Comparison of ENCODE assay signal across 25 cellular contexts in the genomic region with DNA sequence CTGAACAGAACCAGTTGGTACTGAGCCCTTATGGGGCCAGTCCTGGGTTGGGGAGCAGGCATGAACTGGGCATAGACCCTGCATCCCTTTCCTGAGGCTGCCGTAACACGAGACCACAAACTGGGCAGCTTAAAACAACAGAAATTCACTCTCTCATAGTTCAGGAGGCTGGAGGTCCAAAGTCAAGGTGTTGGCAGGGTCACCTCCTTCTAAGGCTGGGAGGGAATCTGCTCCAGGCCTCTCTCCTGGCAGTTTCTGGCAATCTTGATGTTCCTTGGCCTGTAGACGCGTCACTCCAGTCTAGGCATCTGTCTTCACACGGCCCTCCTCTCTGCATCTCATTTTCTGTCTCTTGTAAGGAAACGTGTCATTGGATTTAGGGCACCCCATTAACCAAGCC. TPM values are rescaled to one million over a fixed set of nuclear protein-coding genes. Genes with fewer than 3 reads are reported as not detected.
DNase-seq lines count a peak whose midpoint lies in the region; FAIRE-seq and TF ChIP-seq lines count a peak whose summit lies in the region.
"Had no signal": no experiment of that assay in that cellular context is flagged by ENCODE, and none has a peak within 500 bp of the region (broad histone marks: within the 10 kb centered on the region; RNA-seq: fewer than 3 reads in every experiment).

No MANE protein-coding gene starts in this region.

- no peaks in the 10 kb centered on the region for H3K79me1 ChIP-seq in H9 (ENCODE audit: insufficient read depth, low read depth, low read length, poor library complexity, severe bottlenecking)

- no peaks in the 10 kb centered on the region for H3K9me3 ChIP-seq in H9 (ENCODE audit: control insufficient read depth, low read depth, low read length)
- H3K9me3 ChIP-seq in neural progenitor cell (ENCODE audit: low read depth), result no peaks in the 10 kb centered on the region
- no peaks in the 10 kb centered on the region for H3K9me3 ChIP-seq in spleen
- H3K9me3 ChIP-seq: MG63 had no signal

- no peak overlapping the region for H3K4me3 ChIP-seq in bronchial epithelial cell (ENCODE audit: low read depth, low read length)
- H3K4me3 ChIP-seq in neural progenitor cell, result no peak overlapping the region
- no peak overlapping the region for H3K4me3 ChIP-seq in spleen
- H3K4me3 ChIP-seq: K562, MG63, PC-9 had no signal

- H3K36me3 Mint-ChIP-seq in H9 (ENCODE audit: insufficient read depth in 1 of 3, low read depth in 3 of 3) (no peaks in the 10 kb centered on the region), neural progenitor cell (no peaks in the 10 kb centered on the region)
- H3K36me3 Mint-ChIP-seq: CD14-positive monocyte; CD8-positive, alpha-beta memory T cell had no signal

- H3K4me1 Mint-ChIP-seq in H9 (no peaks in the 10 kb centered on the region), neural progenitor cell (peaks cover 12% of the 10 kb centered on the region)
- H3K4me1 Mint-ChIP-seq: CD14-positive monocyte had no signal

- H3K36me3 ChIP-seq in bronchial epithelial cell (ENCODE audit: control insufficient read depth, insufficient read depth, low read length) (no peaks in the 10 kb centered on the region), neural progenitor cell (no peaks in the 10 kb centered on the region), spleen (no peaks in the 10 kb centered on the region)
- H3K36me3 ChIP-seq: MG63 had no signal

- no peak overlapping the region for H3K14ac ChIP-seq in H9 (ENCODE audit: insufficient read depth, low read length)

- H3K9ac ChIP-seq in H9 (ENCODE audit: extremely low read depth, insufficient read length, low read length) (no peak overlapping the region), neural progenitor cell (no peak overlapping the region)

- H3T11ph ChIP-seq in H9 (ENCODE audit: low read length), result no peak overlapping the region

- no peak overlapping the region for H2BK120ac ChIP-seq in H9 (ENCODE audit: low read depth, low read length, poor library complexity, severe bottlenecking)

- H3K23me2 ChIP-seq in H9 (ENCODE audit: insufficient read length, low read depth, low read length, poor library complexity, severe bottlenecking), result no peaks in the 10 kb centered on the region

- TF ChIP-seq POLR2A in spleen (IDR thresholded peaks at IDR 0.05), result no peak

- peaks cover 2% of the 10 kb centered on the region for H4K20me1 ChIP-seq in H9 (ENCODE audit: control insufficient read depth, insufficient read depth, insufficient read length)
- no peaks in the 10 kb centered on the region for H4K20me1 ChIP-seq in neural progenitor cell (ENCODE audit: low read depth)

- H4K91ac ChIP-seq in H9 (ENCODE audit: insufficient read length, low read depth, low read length), result no peak overlapping the region

- H4K5ac ChIP-seq in H9 (ENCODE audit: insufficient read length, low read depth, low read length), result no peak overlapping the region

- H3K9me3 Mint-ChIP-seq in H9, result no peaks in the 10 kb centered on the region
- no peaks in the 10 kb centered on the region for H3K9me3 Mint-ChIP-seq in neural progenitor cell
- H3K9me3 Mint-ChIP-seq: CD14-positive monocyte; CD8-positive, alpha-beta memory T cell had no signal

- intact Hi-C loops in spleen (cut with DNase I; ENCODE audit: low total_unique reads), result no loop called here

- H4K8ac ChIP-seq in H9 (replicated peaks; ENCODE audit: insufficient read length, low read depth, low read length), result no peak overlapping the region

- H3K79me2 ChIP-seq in H9 (ENCODE audit: insufficient read depth, low read length), result no peaks in the 10 kb centered on the region
- no peaks in the 10 kb centered on the region for H3K79me2 ChIP-seq in neural progenitor cell (ENCODE audit: low read depth)

- no peak overlapping the region for H3K18ac ChIP-seq in H9 (ENCODE audit: insufficient read length, low read depth, low read length)

- H2AK5ac ChIP-seq in H9 (ENCODE audit: insufficient read length, low read length), result no peak overlapping the region

- H3F3A ChIP-seq in neural progenitor cell (ENCODE audit: low read depth), result no peaks in the 10 kb centered on the region

- no peak overlapping the region for H2BK5ac ChIP-seq in H9 (ENCODE audit: insufficient read length, low read length)

- H3K23ac ChIP-seq in H9 (ENCODE audit: insufficient read length, low read depth, low read length), result no peak overlapping the region

- H3K56ac ChIP-seq in H9 (ENCODE audit: insufficient read length, low read depth, low read length), result no peak overlapping the region

- H2AFZ ChIP-seq in H9 (ENCODE audit: low read length), result no peak overlapping the region
- H2AFZ ChIP-seq in neural progenitor cell (replicated peaks), result no peak overlapping the region
- H2AFZ ChIP-seq: PC-9 had no signal

- H3K4ac ChIP-seq in H9 (ENCODE audit: low read depth, low read length), result no peak overlapping the region

- H3K27me3 Mint-ChIP-seq in H9 (ENCODE audit: low read depth) (peaks cover 16% of the 10 kb centered on the region), neural progenitor cell (ENCODE audit: insufficient read depth, low read depth) (peaks cover 10% of the 10 kb centered on the region)

- FAIRE-seq in bronchial epithelial cell (lab: Jason Lieb, UNC), result peak; percentile 32
- FAIRE-seq in RCC 7860 (lab: Jason Lieb, UNC), result no peak
- FAIRE-seq: GM12892, H1, HTR-8/SVneo, K562 had no signal

- H3K27ac ChIP-seq in H9 (ENCODE audit: insufficient read length, low read depth, low read length) (no peak overlapping the region), neural progenitor cell (no peak overlapping the region), spleen (no peak overlapping the region)
- H3K27ac ChIP-seq: PC-9 had no signal

- H2BK20ac ChIP-seq in H9 (ENCODE audit: low read depth, low read length, poor library complexity, severe bottlenecking), result no peak overlapping the region

- H3K4me3 Mint-ChIP-seq in H9 (no peak overlapping the region), neural progenitor cell (no peak overlapping the region)
- H3K4me3 Mint-ChIP-seq: CD14-positive monocyte; CD8-positive, alpha-beta memory T cell had no signal

- DNase-seq in H9, result peak; percentile 10
- DNase-seq in bronchial epithelial cell (ENCODE audit: low read depth), result no peak
- DNase-seq in neural progenitor cell (ENCODE audit: low spot score), result no peak
- peak; percentile 36 for DNase-seq in spleen
- no peak for DNase-seq in NCI-H2107 (lab: John Stamatoyannopoulos, UW)
- DNase-seq in RCC 7860 (ENCODE audit: low spot score), result no peak
- DNase-seq in NCI-H2081 treated with DMSO at 0.1 percent for 48 hours (lab: John Stamatoyannopoulos, UW), result no peak
- DNase-seq: CD8-positive, alpha-beta memory T cell; DND-41; MG63; NCI-H1105 treated with DMSO at 0.1 percent for 48 hours; NCI-H146; NCI-H1930; NCI-H2227 treated with DMSO at 0.1 percent for 48 hours; NCI-H526 treated with DMSO at 0.1 percent for 48 hours; PC-9; RPMI8226; SHP77 had no signal

- H3K27me3 ChIP-seq in H9 (ENCODE audit: insufficient read depth, low read length) (no peaks in the 10 kb centered on the region), bronchial epithelial cell (ENCODE audit: control insufficient read depth, insufficient read depth, low read length) (no peaks in the 10 kb centered on the region), neural progenitor cell (peaks cover 6% of the 10 kb centered on the region), spleen (replicated peaks in 1 of 7) (no peaks in the 10 kb centered on the region)
- H3K27me3 ChIP-seq: MG63 had no signal

- H3K4me2 ChIP-seq in H9 (ENCODE audit: insufficient read depth, insufficient read length, low read length) (no peak overlapping the region), neural progenitor cell (no peak overlapping the region)
- H3K4me2 ChIP-seq: PC-9 had no signal

- H2BK12ac ChIP-seq in H9 (ENCODE audit: insufficient read length, low read depth, low read length), result no peak overlapping the region

- WGBS in H9 (ENCODE audit: extremely low coverage, insufficient read length, low lambda C conversion rate), result no CpG with 5 or more reads among the region's 6 CpGs
- 77 to 93% (median 90%) methylated on average over 6 of the region's 6 CpGs for WGBS in spleen, 5 donors

- no peaks in the 10 kb centered on the region for H3K4me1 ChIP-seq in H9 (ENCODE audit: insufficient read depth, low read length)
- peaks cover 3% of the 10 kb centered on the region for H3K4me1 ChIP-seq in neural progenitor cell
- peaks cover 0 to 9% (median 3%) of the 10 kb centered on the region in 6 donors for H3K4me1 ChIP-seq in spleen

- H2BK15ac ChIP-seq in H9 (ENCODE audit: low read depth, low read length), result no peak overlapping the region

- H3K27ac Mint-ChIP-seq in H9 (no peak overlapping the region; a peak in 1 of 7 replicates), neural progenitor cell (peak overlapping the region; percentile 74)
- H3K27ac Mint-ChIP-seq: CD14-positive monocyte; CD8-positive, alpha-beta memory T cell had no signal

- no peak for TF ChIP-seq CTCF in H9 (conservative IDR thresholded peaks at IDR 0.05)
- no peak for TF ChIP-seq CTCF in bronchial epithelial cell (IDR thresholded peaks at IDR 0.05; ENCODE audit: insufficient read depth, low read length, severe bottlenecking)
- TF ChIP-seq CTCF in neural progenitor cell (IDR thresholded peaks at IDR 0.05), result no peak
- TF ChIP-seq CTCF in spleen (IDR thresholded peaks at IDR 0.05 in 8 of 11, conservative IDR thresholded peaks at IDR 0.05 in 3 of 11), result no peak

RNA-seq across cellular contexts. Expression of gene SORCS2, which starts 19.8 kb away (rescaled TPM):
- total RNA-seq in H9 (2021) (0.57 and 0.72 TPM in 2 replicates), bronchial epithelial cell (under 0.01 and 1.0 TPM in 2 replicates), neural progenitor cell (ENCODE audit: low replicate concordance) (5.2 and 12.9 TPM in 2 replicates), spleen (1 to 10 TPM in 1 of 7 donors, under 1 TPM in 6; 0.33 to 1.6 (median 0.61) TPM)
- under 1 TPM; 0.35 to 0.96 (median 0.52) TPM for polyA plus RNA-seq in spleen
- total RNA-seq: CD8-positive, alpha-beta memory T cell; K562; NCI-H460; SK-MEL-5 had no signal
- polyA plus RNA-seq: CD8-positive, alpha-beta memory T cell; K562 had no signal

Comparison
In these comparisons a context has a peak if more than half of its experiments do, and no peak if none do; other contexts are left out.
1. DNase-seq: peak in H9 (single experiment) and spleen (single experiment); none in bronchial epithelial cell (single experiment), neural progenitor cell (single experiment), NCI-H2107 (single experiment), RCC 7860 (single experiment) and NCI-H2081 treated with DMSO at 0.1 percent for 48 hours (single experiment).